26 cellular contexts compared by ENCODE assay signal in genomic region chr2:62277688-62278087, GRCh38.
"Had no signal": no experiment of that assay in that cellular context is flagged by ENCODE, and none has a peak within 500 bp of the region (broad histone marks: within the 10 kb centered on the region; RNA-seq: fewer than 3 reads in every experiment).

No MANE protein-coding gene starts in this region.

- H3K36me3 ChIP-seq: esophagus squamous epithelium, left lung, prostate gland, right atrium auricular region, thoracic aorta, tibial nerve, upper lobe of left lung had no signal

- H3K27me3 ChIP-seq: dorsolateral prefrontal cortex, esophagus squamous epithelium, left lung, right atrium auricular region, spleen, tibial nerve, upper lobe of left lung had no signal

- H3K27ac Mint-ChIP-seq: naive thymus-derived CD8-positive, alpha-beta T cell; nephron progenitor cell; stimulated activated naive B cell treated with anti-CD40 and anti-IgM and Interleukin-4, amounts not matched to agents 10 μg/mL and 1 μg/mL and 100 μg/mL, for 72 hours; stimulated activated naive CD8-positive, alpha-beta T cell treated with anti-CD3 and anti-CD28 coated beads, Interleukin-15, Interleukin-2, amounts not matched to agents 100 ng/mL and 50 ng/mL, for 24 hours had no signal

- H3K4me3 ChIP-seq: dorsolateral prefrontal cortex, esophagus squamous epithelium, left lung, prostate gland, right atrium auricular region, skin epidermis, spleen, thoracic aorta, tibial nerve, upper lobe of left lung had no signal

- H3K27ac ChIP-seq: dorsolateral prefrontal cortex, esophagus squamous epithelium, left lung, prostate gland, right atrium auricular region, skin epidermis, spleen, thoracic aorta, tibial nerve, upper lobe of left lung had no signal

- DNase-seq: cerebellar nuclear complex; dorsolateral prefrontal cortex; effector CD4-positive, alpha-beta T cell; esophagus squamous epithelium; foreskin melanocyte; glutamatergic neuron; kidney; left cardiac atrium; left lung; mesenchymal stem cell; midbrain; naive thymus-derived CD8-positive, alpha-beta T cell; nephron progenitor cell; nucleus accumbens; spleen; stimulated activated CD4-positive, alpha-beta T cell treated with anti-CD3 and anti-CD28 coated beads, Interleukin-2, amount 100 ng/mL, for 48 hours; stimulated activated naive B cell treated with anti-CD40 and anti-IgM and Interleukin-4, amounts not matched to agents 10 μg/mL and 1 μg/mL and 100 μg/mL, for 72 hours; upper lobe of left lung had no signal

- H3K4me3 Mint-ChIP-seq: naive thymus-derived CD8-positive, alpha-beta T cell; nephron progenitor cell; stimulated activated naive B cell treated with anti-CD40 and anti-IgM and Interleukin-4, amounts not matched to agents 10 μg/mL and 1 μg/mL and 100 μg/mL, for 72 hours; stimulated activated naive CD8-positive, alpha-beta T cell treated with anti-CD3 and anti-CD28 coated beads, Interleukin-15, Interleukin-2, amounts not matched to agents 100 ng/mL and 50 ng/mL, for 24 hours had no signal

- H3K27me3 Mint-ChIP-seq: naive thymus-derived CD8-positive, alpha-beta T cell; stimulated activated naive CD8-positive, alpha-beta T cell treated with anti-CD3 and anti-CD28 coated beads, Interleukin-15, Interleukin-2, amounts not matched to agents 100 ng/mL and 50 ng/mL, for 24 hours had no signal

- H3K9me3 ChIP-seq: prostate gland, thoracic aorta had no signal

- H3K4me1 Mint-ChIP-seq: nephron progenitor cell; stimulated activated naive B cell treated with anti-CD40 and anti-IgM and Interleukin-4, amounts not matched to agents 10 μg/mL and 1 μg/mL and 100 μg/mL, for 72 hours had no signal

- H3K4me1 ChIP-seq: esophagus squamous epithelium, left lung, prostate gland, right atrium auricular region, spleen, tibial nerve had no signal

- ATAC-seq: left cardiac atrium; left lung; naive thymus-derived CD8-positive, alpha-beta T cell; stimulated activated naive B cell treated with anti-CD40 and anti-IgM and Interleukin-4, amounts not matched to agents 10 μg/mL and 1 μg/mL and 100 μg/mL, for 72 hours had no signal

- FAIRE-seq: endothelial cell of umbilical vein, kidney, urothelium cell line had no signal
